Comparison of ENCODE assay signal across 8 cellular contexts in genomic region chr2:3223080-3223923, GRCh38.
DNase-seq lines count a peak whose midpoint lies in the region; ATAC-seq and TF ChIP-seq lines count a peak whose summit lies in the region.
"Had no signal": no experiment of that assay in that cellular context is flagged by ENCODE, and none has a peak within 500 bp of the region (broad histone marks: within the 10 kb centered on the region; RNA-seq: fewer than 3 reads in every experiment).

No MANE protein-coding gene starts in this region.

- in situ Hi-C loops in gastrocnemius medialis (cut with MboI; ENCODE audit: low sequenced_read_pairs in 4 of 4): no loop called here

- intact Hi-C loops in gastrocnemius medialis (cut with DNase I; ENCODE audit: low total_unique reads): no loop called here

- no peak for TF ChIP-seq CTCF in nephron progenitor cell (IDR thresholded peaks at IDR 0.05)
- TF ChIP-seq CTCF in gastrocnemius medialis (IDR thresholded peaks at IDR 0.05 in 4 of 5, conservative IDR thresholded peaks at IDR 0.05 in 1 of 5): no peak
- no peak for TF ChIP-seq CTCF in HFFc6 (IDR thresholded peaks at IDR 0.05)

- no peaks in the 10 kb centered on the region for H3K4me1 ChIP-seq in gastrocnemius medialis

- no peaks in the 10 kb centered on the region for H3K9me3 Mint-ChIP-seq in activated T-helper 17 cell treated with anti-CD3 and anti-CD28 coated beads, Interleukin-2, amount 50 U/mL, for 72 hours
- H3K9me3 Mint-ChIP-seq in nephron progenitor cell (peaks cover 64% of the 10 kb centered on the region), HFFc6 (peaks cover 14% of the 10 kb centered on the region)

- no peaks in the 10 kb centered on the region for H3K9me3 ChIP-seq in gastrocnemius medialis
- H3K9me3 ChIP-seq: neutrophil had no signal

- H3K27ac Mint-ChIP-seq in activated T-helper 17 cell treated with anti-CD3 and anti-CD28 coated beads, Interleukin-2, amount 50 U/mL, for 72 hours: peak overlapping the region; percentile 99
- H3K27ac Mint-ChIP-seq in nephron progenitor cell (peak overlapping the region; percentile 86), HFFc6 (no peak overlapping the region)

- peaks cover 22% of the 10 kb centered on the region for H3K4me1 Mint-ChIP-seq in activated T-helper 17 cell treated with anti-CD3 and anti-CD28 coated beads, Interleukin-2, amount 50 U/mL, for 72 hours
- no peaks in the 10 kb centered on the region for H3K4me1 Mint-ChIP-seq in nephron progenitor cell
- H3K4me1 Mint-ChIP-seq in HFFc6 (ENCODE audit: low read depth): no peaks in the 10 kb centered on the region

- no peak overlapping the region for H3K4me3 ChIP-seq in gastrocnemius medialis

- no peaks in the 10 kb centered on the region for H3K27me3 ChIP-seq in gastrocnemius medialis
- H3K27me3 ChIP-seq: neutrophil had no signal

- H3K4me3 Mint-ChIP-seq in activated T-helper 17 cell treated with anti-CD3 and anti-CD28 coated beads, Interleukin-2, amount 50 U/mL, for 72 hours: peak overlapping the region; percentile 70
- no peak overlapping the region for H3K4me3 Mint-ChIP-seq in nephron progenitor cell
- H3K4me3 Mint-ChIP-seq in HFFc6: no peak overlapping the region

- no peaks in the 10 kb centered on the region for H3K36me3 ChIP-seq in gastrocnemius medialis
- H3K36me3 ChIP-seq: neutrophil had no signal

- DNase-seq in nephron progenitor cell (no peak), gastrocnemius medialis (no peak), DMS79 (lab: John Stamatoyannopoulos, UW) (no peak), HFFc6 (no peak)

- no peaks in the 10 kb centered on the region for H3K27me3 Mint-ChIP-seq in activated T-helper 17 cell treated with anti-CD3 and anti-CD28 coated beads, Interleukin-2, amount 50 U/mL, for 72 hours
- H3K27me3 Mint-ChIP-seq in nephron progenitor cell (ENCODE audit: low read depth, poor library complexity) (no peaks in the 10 kb centered on the region), HFFc6 (ENCODE audit: insufficient read depth) (no peaks in the 10 kb centered on the region)

- no peak for TF ChIP-seq POLR2A in gastrocnemius medialis (IDR thresholded peaks at IDR 0.05)

- ATAC-seq in GM21367 (IDR thresholded peaks at IDR 0.05; ENCODE audit: unreplicated experiment) (peak; percentile 91), HG03575 (IDR thresholded peaks at IDR 0.05; ENCODE audit: extremely low read depth, insufficient number of reproducible peaks, low FRiP score, unreplicated experiment) (peak; percentile 93), gastrocnemius medialis (no peak)
- peak; percentile 90 for ATAC-seq in activated T-helper 17 cell treated with anti-CD3 and anti-CD28 coated beads, Interleukin-2, amount 50 U/mL, for 72 hours (replicated peaks)

- H3K27ac ChIP-seq in gastrocnemius medialis: no peak overlapping the region
- H3K27ac ChIP-seq: neutrophil had no signal

- no peaks in the 10 kb centered on the region for H3K36me3 Mint-ChIP-seq in activated T-helper 17 cell treated with anti-CD3 and anti-CD28 coated beads, Interleukin-2, amount 50 U/mL, for 72 hours (ENCODE audit: low read depth)
- H3K36me3 Mint-ChIP-seq in nephron progenitor cell (ENCODE audit: low read depth) (peaks cover 74% of the 10 kb centered on the region), HFFc6 (ENCODE audit: low read depth) (peaks cover 23% of the 10 kb centered on the region)

Comparison
In these comparisons a context has a peak if more than half of its experiments do, and no peak if none do; other contexts are left out.
1. ATAC-seq: peak in GM21367 (single experiment), HG03575 (single experiment) and activated T-helper 17 cell treated with anti-CD3 and anti-CD28 coated beads, Interleukin-2, amount 50 U/mL, for 72 hours (single experiment); none in gastrocnemius medialis (0 of 2).